Comparison of ENCODE assay signal across 17 cellular contexts in the genomic region with DNA sequence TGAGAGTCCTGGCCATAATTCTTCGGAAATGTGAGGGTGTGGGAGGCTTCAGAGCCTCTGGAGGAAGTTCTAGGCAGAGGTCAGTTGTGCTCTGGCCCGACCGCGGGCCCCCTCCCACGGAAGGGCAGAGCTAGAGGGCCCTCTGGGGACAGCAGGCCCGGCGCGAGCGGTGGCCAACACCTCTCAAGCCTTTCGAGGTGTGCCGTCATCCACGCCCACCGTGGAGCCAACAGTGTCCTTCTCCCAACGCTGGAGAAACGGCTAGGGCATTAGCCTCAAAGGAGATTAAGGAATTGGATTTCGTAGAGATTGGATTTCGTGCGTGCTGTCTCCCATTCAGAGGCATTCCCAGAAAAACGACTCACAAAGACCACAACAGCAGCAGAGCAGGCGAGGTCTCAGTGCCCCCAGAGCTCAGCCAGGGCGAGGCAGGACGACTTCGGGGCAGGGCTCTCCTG. TPM values are rescaled to one million over a fixed set of nuclear protein-coding genes. Genes with fewer than 3 reads are reported as not detected.
DNase-seq lines count a peak whose midpoint lies in the region; ATAC-seq and TF ChIP-seq lines count a peak whose summit lies in the region.
"Had no signal": no experiment of that assay in that cellular context is flagged by ENCODE, and none has a peak within 500 bp of the region (broad histone marks: within the 10 kb centered on the region; RNA-seq: fewer than 3 reads in every experiment).

No MANE protein-coding gene starts in this region.

- peaks cover 15% of the 10 kb centered on the region for H3K4me1 ChIP-seq in CD8-positive, alpha-beta T cell (ENCODE audit: insufficient read depth, low read length)
- H3K4me1 ChIP-seq in ectodermal cell (ENCODE audit: control insufficient read depth, insufficient read depth, low read length) (peaks cover 10% of the 10 kb centered on the region), neuronal stem cell (ENCODE audit: control insufficient read depth in 2 of 2, insufficient read depth in 1 of 2, low read depth in 1 of 2, low read length in 2 of 2) (peaks cover 6 to 8% of the 10 kb centered on the region in 2 donors)

- no peak overlapping the region for H2BK15ac ChIP-seq in neuronal stem cell (ENCODE audit: low read length)

- H3K23ac ChIP-seq in neuronal stem cell (ENCODE audit: low read depth, low read length, poor library complexity): no peak overlapping the region

- H3K36me3 Mint-ChIP-seq in CD8-positive, alpha-beta T cell: peaks cover 4% of the 10 kb centered on the region
- H3K36me3 Mint-ChIP-seq: activated naive CD8-positive, alpha-beta T cell; mesothelial cell of epicardium had no signal

- CTCF ChIA-PET in CD8-positive, alpha-beta T cell (lab: Charles Lee): interaction anchor here (1.0 to 1.5 kb wide), 2 partner anchors 9 to 285 kb away, joined by 4 read pairs; no protein-coding TSS in a partner anchor

- no peak overlapping the region for H2BK120ac ChIP-seq in neuronal stem cell (ENCODE audit: low read depth, low read length)

- POLR2A ChIA-PET in CD8-positive, alpha-beta T cell (lab: Charles Lee): interaction anchor here (0.6 kb wide), 1 partner anchor 23 kb away, joined by 4 read pairs; no protein-coding TSS in a partner anchor

- no peak for TF ChIP-seq CTCF in CD8-positive, alpha-beta T cell (IDR thresholded peaks at IDR 0.05)
- no peak for TF ChIP-seq CTCF in brain microvascular endothelial cell (IDR thresholded peaks at IDR 0.05; ENCODE audit: low read depth, low read length, missing control alignments)

- no peak overlapping the region for H3K4me3 ChIP-seq in CD8-positive, alpha-beta T cell (ENCODE audit: low read depth, low read length)
- no peak overlapping the region for H3K4me3 ChIP-seq in ectodermal cell (ENCODE audit: insufficient read depth, low read depth, low read length)
- H3K4me3 ChIP-seq in neuronal stem cell (ENCODE audit: low read length in 2 of 2): no peak overlapping the region
- H3K4me3 ChIP-seq in brain microvascular endothelial cell (ENCODE audit: low read depth, low read length): no peak overlapping the region

- no peak overlapping the region for H4K91ac ChIP-seq in neuronal stem cell (ENCODE audit: low read depth, low read length, poor library complexity)

- 56 to 66% methylated on average over 23 of the region's 23 CpGs for WGBS in ectodermal cell, 2 experiments
- no CpG with 5 or more reads among the region's 23 CpGs for WGBS in neuronal stem cell (ENCODE audit: extremely low coverage in 2 of 2, insufficient read length in 2 of 2, insufficient replicate concordance in 1 of 2), 2 donors

- H2BK12ac ChIP-seq in neuronal stem cell (ENCODE audit: low read length): no peak overlapping the region

- H3K4me1 Mint-ChIP-seq in CD8-positive, alpha-beta T cell (ENCODE audit: low read depth): peaks cover 17% of the 10 kb centered on the region

- no peak for ATAC-seq in CD8-positive, alpha-beta T cell
- no peak for ATAC-seq in left cardiac atrium

- H3K9me3 Mint-ChIP-seq in CD8-positive, alpha-beta T cell: no peaks in the 10 kb centered on the region
- H3K9me3 Mint-ChIP-seq: central memory CD8-positive, alpha-beta T cell; mesothelial cell of epicardium; stimulated activated naive CD8-positive, alpha-beta T cell treated with anti-CD3 and anti-CD28 coated beads, Interleukin-15, Interleukin-2, amounts not matched to agents 100 ng/mL and 50 ng/mL, for 24 hours had no signal

- H3K18ac ChIP-seq in neuronal stem cell (ENCODE audit: low read length): peak overlapping the region; percentile 49

- H3K4ac ChIP-seq in neuronal stem cell (ENCODE audit: low read length): no peak overlapping the region

- peaks cover 24% of the 10 kb centered on the region for H3K27me3 ChIP-seq in CD8-positive, alpha-beta T cell (ENCODE audit: insufficient read depth, low read length)
- H3K27me3 ChIP-seq in ectodermal cell (ENCODE audit: control insufficient read depth, insufficient read depth, low read length, poor library complexity, severe bottlenecking) (peaks cover 11% of the 10 kb centered on the region), neuronal stem cell (ENCODE audit: control insufficient read depth in 3 of 3, insufficient read depth in 3 of 3, low read depth in 1 of 3, low read length in 3 of 3) (peaks cover 0 to 23% (median 14%) of the 10 kb centered on the region in 3 experiments), brain microvascular endothelial cell (replicated peaks) (no peaks in the 10 kb centered on the region)

- peaks cover 54% of the 10 kb centered on the region for H3K27me3 Mint-ChIP-seq in CD8-positive, alpha-beta T cell (ENCODE audit: low read depth)

- in situ Hi-C loops in brain microvascular endothelial cell (cut with HindIII; ENCODE audit: low pct_ligation_motif_present, low sequenced_read_pairs): no loop called here

- no peak for DNase-seq in CD8-positive, alpha-beta T cell
- DNase-seq in NCI-H82 (lab: John Stamatoyannopoulos, UW): peak; percentile 94
- DNase-seq in neuronal stem cell (ENCODE audit: low spot score): no peak
- no peak for DNase-seq in brain microvascular endothelial cell
- DNase-seq in left cardiac atrium: no peak
- DNase-seq in cortex of kidney (lab: John Stamatoyannopoulos, UW): no peak
- no peak for DNase-seq in effector CD4-positive, alpha-beta T cell
- DNase-seq: activated CD8-positive, alpha-beta memory T cell treated with anti-CD3 and anti-CD28 coated beads, Interleukin-2, amount 50 U/mL, for 4 hours; NCI-H1105 treated with DMSO at 0.1 percent for 48 hours; NCI-H510A; OCI-M1 had no signal

- H3K27ac Mint-ChIP-seq in CD8-positive, alpha-beta T cell: no peak overlapping the region
- H3K27ac Mint-ChIP-seq: activated naive CD8-positive, alpha-beta T cell; mesothelial cell of epicardium; stimulated activated naive CD8-positive, alpha-beta T cell treated with anti-CD3 and anti-CD28 coated beads, Interleukin-15, Interleukin-2, amounts not matched to agents 100 ng/mL and 50 ng/mL, for 24 hours had no signal

- intact Hi-C loops in CD8-positive, alpha-beta T cell (cut with DNase I, micrococcal nuclease): loop anchor here (10.0 kb wide), 3 partner anchors 102 to 1212 kb away; a partner anchor contains a TSS
- intact Hi-C loops in left cardiac atrium (cut with DNase I): no loop called here

- H4K8ac ChIP-seq in neuronal stem cell (ENCODE audit: low read depth, low read length): no peak overlapping the region

- no peak overlapping the region for H3K4me2 ChIP-seq in neuronal stem cell (ENCODE audit: insufficient read depth, low read length, poor library complexity, severe bottlenecking)

- no peak overlapping the region for H3K27ac ChIP-seq in CD8-positive, alpha-beta T cell (ENCODE audit: low read depth, low read length)
- peak overlapping the region; percentile 27 for H3K27ac ChIP-seq in ectodermal cell (ENCODE audit: insufficient read depth, low read depth, low read length, poor library complexity, severe bottlenecking)
- H3K27ac ChIP-seq in neuronal stem cell (replicated peaks; ENCODE audit: low read length): no peak overlapping the region
- H3K27ac ChIP-seq in brain microvascular endothelial cell: no peak overlapping the region
- H3K27ac ChIP-seq: parathyroid adenoma had no signal

- peak overlapping the region; percentile 37 for H3K4me3 Mint-ChIP-seq in CD8-positive, alpha-beta T cell
- H3K4me3 Mint-ChIP-seq: mesothelial cell of epicardium; stimulated activated naive CD8-positive, alpha-beta T cell treated with anti-CD3 and anti-CD28 coated beads, Interleukin-15, Interleukin-2, amounts not matched to agents 100 ng/mL and 50 ng/mL, for 24 hours had no signal

- H2AFZ ChIP-seq in neuronal stem cell (ENCODE audit: low read length): peak overlapping the region; percentile 34
- H2AFZ ChIP-seq: parathyroid adenoma had no signal

- H3K79me1 ChIP-seq in neuronal stem cell (ENCODE audit: low read depth, low read length): peaks cover 1% of the 10 kb centered on the region

- H2BK5ac ChIP-seq in neuronal stem cell (ENCODE audit: low read length): no peak overlapping the region

- no peak overlapping the region for H3K9ac ChIP-seq in neuronal stem cell (ENCODE audit: low read depth, low read length, poor library complexity)
- H3K9ac ChIP-seq: parathyroid adenoma had no signal

- no peak overlapping the region for H2AK5ac ChIP-seq in neuronal stem cell (ENCODE audit: low read depth, low read length)

- H3K36me3 ChIP-seq in CD8-positive, alpha-beta T cell (ENCODE audit: insufficient read depth, low read length): no peaks in the 10 kb centered on the region
- H3K36me3 ChIP-seq in ectodermal cell (ENCODE audit: control insufficient read depth, insufficient read depth, low read length) (no peaks in the 10 kb centered on the region), neuronal stem cell (replicated peaks in 1 of 2; ENCODE audit: control insufficient read depth in 2 of 2, insufficient read depth in 2 of 2, low read length in 2 of 2) (no peaks in the 10 kb centered on the region), brain microvascular endothelial cell (replicated peaks) (no peaks in the 10 kb centered on the region)

- peak overlapping the region; percentile 60 for H3K14ac ChIP-seq in neuronal stem cell (ENCODE audit: low read length)

- H3K9me3 ChIP-seq in CD8-positive, alpha-beta T cell (ENCODE audit: low read length): no peaks in the 10 kb centered on the region
- H3K9me3 ChIP-seq in ectodermal cell (ENCODE audit: control insufficient read depth, low read length) (no peaks in the 10 kb centered on the region), neuronal stem cell (replicated peaks in 1 of 2; ENCODE audit: control insufficient read depth in 2 of 2, insufficient read depth in 1 of 2, low read depth in 1 of 2, low read length in 2 of 2) (no peaks in the 10 kb centered on the region)

RNA-seq across cellular contexts. Expression of a gene that starts 2.1 kb away (rescaled TPM):
- total RNA-seq in CD8-positive, alpha-beta T cell: under 1 TPM; 0.19 to 0.75 TPM
- 32.7 TPM for polyA plus RNA-seq in ectodermal cell (2013, experiment 1 of 4)
- polyA plus RNA-seq in ectodermal cell (2013, experiment 2 of 4): 39.7 TPM
- polyA plus RNA-seq in ectodermal cell (2013, experiment 3 of 4): 24.7 TPM
- polyA plus RNA-seq in ectodermal cell (2013, experiment 4 of 4): 29.2 TPM
- 8.9 TPM for polyA plus RNA-seq in neuronal stem cell (2013, experiment 1 of 2)
- 8.7 TPM for polyA plus RNA-seq in neuronal stem cell (2013, experiment 2 of 2)
- 1 to 10 TPM; 4.3 to 4.7 TPM for total RNA-seq in left cardiac atrium

Comparison
In these comparisons a context has a peak if more than half of its experiments do, and no peak if none do; other contexts are left out.
1. intact Hi-C loops: an anchor here in CD8-positive, alpha-beta T cell (10.0 kb wide); none called in left cardiac atrium.